ENCODE assay signal across 12 cellular contexts in genomic region chr12:131137836-131138637, GRCh38.
DNase-seq lines count a peak whose midpoint lies in the region; ATAC-seq and TF ChIP-seq lines count a peak whose summit lies in the region.
"Had no signal": no experiment of that assay in that cellular context is flagged by ENCODE, and none has a peak within 500 bp of the region (broad histone marks: within the 10 kb centered on the region; RNA-seq: fewer than 3 reads in every experiment).

No MANE protein-coding gene starts in this region.

- H4K91ac ChIP-seq in mesenchymal stem cell (ENCODE audit: low read length): peak overlapping the region; percentile 18

- H3K4me3 ChIP-seq in BE2C (ENCODE audit: low read depth, low read length): no peak overlapping the region
- no peak overlapping the region for H3K4me3 ChIP-seq in LNCaP clone FGC (ENCODE audit: low read depth, low read length)
- no peak overlapping the region for H3K4me3 ChIP-seq in mesenchymal stem cell (ENCODE audit: insufficient read depth in 1 of 2, low read depth in 1 of 2, low read length in 2 of 2)
- no peak overlapping the region for H3K4me3 ChIP-seq in Karpas-422 (ENCODE audit: low read length)

- H3K36me3 ChIP-seq in BE2C: no peaks in the 10 kb centered on the region
- no peaks in the 10 kb centered on the region for H3K36me3 ChIP-seq in mesenchymal stem cell (ENCODE audit: control insufficient read depth in 1 of 2, insufficient read depth in 2 of 2, low read depth in 1 of 2, low read length in 2 of 2)
- H3K36me3 ChIP-seq in Karpas-422 (ENCODE audit: insufficient read depth, low read length): no peaks in the 10 kb centered on the region

- no peaks in the 10 kb centered on the region for H4K20me1 ChIP-seq in Karpas-422 (ENCODE audit: insufficient read depth, low read depth, low read length)

- H3K27me3 ChIP-seq in BE2C: no peaks in the 10 kb centered on the region
- H3K27me3 ChIP-seq in mesenchymal stem cell (ENCODE audit: control insufficient read depth in 1 of 2, insufficient read depth in 1 of 2, low read length in 2 of 2): peaks cover 0 to 4% of the 10 kb centered on the region in 2 experiments
- no peaks in the 10 kb centered on the region for H3K27me3 ChIP-seq in Karpas-422 (ENCODE audit: low read length)

- H3K14ac ChIP-seq in mesenchymal stem cell (ENCODE audit: low read length in 2 of 2): no peak overlapping the region

- H2BK15ac ChIP-seq in mesenchymal stem cell (ENCODE audit: low read depth, poor library complexity, severe bottlenecking): no peak overlapping the region

- no peaks in the 10 kb centered on the region for H3K9me2 ChIP-seq in Karpas-422 (replicated peaks; ENCODE audit: insufficient read depth, low read length)

- no peak overlapping the region for H4K8ac ChIP-seq in mesenchymal stem cell (ENCODE audit: low read length)

- no peak overlapping the region for H2BK12ac ChIP-seq in mesenchymal stem cell (ENCODE audit: low read length in 2 of 2)

- ATAC-seq in activated T-cell treated with anti-CD3 and anti-CD28 coated beads, Interleukin-2, amount 50 U/mL, for 4 hours: no peak
- ATAC-seq in naive thymus-derived CD8-positive, alpha-beta T cell: no peak

- H3K27me3 Mint-ChIP-seq in activated T-cell treated with anti-CD3 and anti-CD28 coated beads, Interleukin-2, amount 50 U/mL, for 4 hours (ENCODE audit: low read depth): peaks cover 2% of the 10 kb centered on the region
- H3K27me3 Mint-ChIP-seq in naive thymus-derived CD8-positive, alpha-beta T cell: peaks cover 0 to 6% (median 0%) of the 10 kb centered on the region in 5 donors
- H3K27me3 Mint-ChIP-seq: activated naive CD4-positive, alpha-beta T cell treated with anti-CD3 and anti-CD28 coated beads, Interleukin-2, amount 50 U/mL, for 24 hours had no signal

- no peaks in the 10 kb centered on the region for H3K36me3 Mint-ChIP-seq in activated T-cell treated with anti-CD3 and anti-CD28 coated beads, Interleukin-2, amount 50 U/mL, for 4 hours (ENCODE audit: insufficient read depth)
- H3K36me3 Mint-ChIP-seq in naive thymus-derived CD8-positive, alpha-beta T cell: no peaks in the 10 kb centered on the region
- H3K36me3 Mint-ChIP-seq: activated naive CD4-positive, alpha-beta T cell treated with anti-CD3 and anti-CD28 coated beads, Interleukin-2, amount 50 U/mL, for 24 hours; mesothelial cell of epicardium had no signal

- DNase-seq in BE2C (peak; percentile 54), LNCaP clone FGC (ENCODE audit: low read depth) (no peak), dermis microvascular lymphatic vessel endothelial cell (ENCODE audit: low read depth in 2 of 2) (peak; percentile 12 to 59), mesenchymal stem cell (no peak), putamen (ENCODE audit: low spot score) (no peak), Karpas-422 (no peak)
- no peak for DNase-seq in activated T-cell treated with anti-CD3 and anti-CD28 coated beads, Interleukin-2, amount 50 U/mL, for 4 hours
- no peak for DNase-seq in naive thymus-derived CD8-positive, alpha-beta T cell
- DNase-seq: activated CD4-positive, alpha-beta T cell treated with anti-CD3 and anti-CD28 coated beads, Interleukin-2, amount 50 U/mL, for 4 hours; NCI-H524 had no signal

- H2AFZ ChIP-seq in mesenchymal stem cell (ENCODE audit: low read depth, low read length) (no peak overlapping the region), Karpas-422 (ENCODE audit: low read length) (no peak overlapping the region)

- TF ChIP-seq CTCF in BE2C (IDR thresholded peaks at IDR 0.05; ENCODE audit: low read depth, low read length) (peak; percentile 41), LNCaP clone FGC (IDR thresholded peaks at IDR 0.05; ENCODE audit: control insufficient read depth, extremely low read depth, insufficient read depth) (peak; percentile 40)

- H3K9ac ChIP-seq in mesenchymal stem cell (ENCODE audit: low read length) (no peak overlapping the region), Karpas-422 (ENCODE audit: low read length) (no peak overlapping the region)

- POLR2A ChIA-PET in naive thymus-derived CD8-positive, alpha-beta T cell (lab: Charles Lee): no interaction called here

- no peaks in the 10 kb centered on the region for H3K79me2 ChIP-seq in Karpas-422 (ENCODE audit: low read length)

- H2BK5ac ChIP-seq in mesenchymal stem cell (ENCODE audit: low read depth, low read length, poor library complexity, severe bottlenecking): no peak overlapping the region

- H3K4ac ChIP-seq in mesenchymal stem cell (ENCODE audit: low read depth in 1 of 2, low read length in 2 of 2): no peak overlapping the region

- no peaks in the 10 kb centered on the region for H3K4me1 Mint-ChIP-seq in activated T-cell treated with anti-CD3 and anti-CD28 coated beads, Interleukin-2, amount 50 U/mL, for 4 hours (ENCODE audit: low read depth)
- peaks cover 0 to 3% (median under 1%) of the 10 kb centered on the region in 4 donors for H3K4me1 Mint-ChIP-seq in naive thymus-derived CD8-positive, alpha-beta T cell
- H3K4me1 Mint-ChIP-seq: activated naive CD4-positive, alpha-beta T cell treated with anti-CD3 and anti-CD28 coated beads, Interleukin-2, amount 50 U/mL, for 24 hours; mesothelial cell of epicardium had no signal

- H3K9me3 ChIP-seq in BE2C: no peaks in the 10 kb centered on the region
- H3K9me3 ChIP-seq in mesenchymal stem cell (ENCODE audit: control insufficient read depth, low read length): no peaks in the 10 kb centered on the region
- no peaks in the 10 kb centered on the region for H3K9me3 ChIP-seq in Karpas-422 (ENCODE audit: low read length)

- H3K79me1 ChIP-seq in mesenchymal stem cell (replicated peaks; ENCODE audit: low read length, poor library complexity, severe bottlenecking): no peaks in the 10 kb centered on the region

- no peak overlapping the region for H2BK120ac ChIP-seq in mesenchymal stem cell (ENCODE audit: low read depth, low read length)

- 85% methylated on average over 28 of the region's 28 CpGs for whole genome bisulfite sequencing in mesenchymal stem cell

- no peaks in the 10 kb centered on the region for H3K9me3 Mint-ChIP-seq in activated T-cell treated with anti-CD3 and anti-CD28 coated beads, Interleukin-2, amount 50 U/mL, for 4 hours
- no peaks in the 10 kb centered on the region for H3K9me3 Mint-ChIP-seq in naive thymus-derived CD8-positive, alpha-beta T cell
- H3K9me3 Mint-ChIP-seq: activated naive CD4-positive, alpha-beta T cell treated with anti-CD3 and anti-CD28 coated beads, Interleukin-2, amount 50 U/mL, for 24 hours; mesothelial cell of epicardium had no signal

- H3K4me1 ChIP-seq in BE2C (no peaks in the 10 kb centered on the region; the same call in 1 of the 2 replicates), mesenchymal stem cell (ENCODE audit: control insufficient read depth, insufficient read depth, low read depth, low read length) (no peaks in the 10 kb centered on the region), Karpas-422 (ENCODE audit: low read length) (no peaks in the 10 kb centered on the region)

- H3K27ac Mint-ChIP-seq in naive thymus-derived CD8-positive, alpha-beta T cell: peak overlapping the region in 1 of 10 donors; percentile 55
- H3K27ac Mint-ChIP-seq: activated naive CD4-positive, alpha-beta T cell treated with anti-CD3 and anti-CD28 coated beads, Interleukin-2, amount 50 U/mL, for 24 hours; mesothelial cell of epicardium had no signal

- H2AK5ac ChIP-seq in mesenchymal stem cell (ENCODE audit: low read length, severe bottlenecking): no peak overlapping the region

- H3K23ac ChIP-seq in mesenchymal stem cell (ENCODE audit: low read length in 2 of 2): no peak overlapping the region

- H3K27ac ChIP-seq in mesenchymal stem cell (ENCODE audit: low read length, poor library complexity, severe bottlenecking): no peak overlapping the region
- no peak overlapping the region for H3K27ac ChIP-seq in Karpas-422 (ENCODE audit: low read length)

- no peak overlapping the region for H3K4me2 ChIP-seq in mesenchymal stem cell (ENCODE audit: low read length, poor library complexity, severe bottlenecking)
- H3K4me2 ChIP-seq in Karpas-422 (ENCODE audit: low read depth, low read length, poor library complexity, severe bottlenecking): no peak overlapping the region

- no peak overlapping the region for H3K18ac ChIP-seq in mesenchymal stem cell (ENCODE audit: low read depth in 1 of 2, low read length in 2 of 2)

- no peak overlapping the region for H3K4me3 Mint-ChIP-seq in activated T-cell treated with anti-CD3 and anti-CD28 coated beads, Interleukin-2, amount 50 U/mL, for 4 hours
- H3K4me3 Mint-ChIP-seq in naive thymus-derived CD8-positive, alpha-beta T cell: no peak overlapping the region
- H3K4me3 Mint-ChIP-seq: activated naive CD4-positive, alpha-beta T cell treated with anti-CD3 and anti-CD28 coated beads, Interleukin-2, amount 50 U/mL, for 24 hours; mesothelial cell of epicardium had no signal

Comparison
In these comparisons a context has a peak if more than half of its experiments do, and no peak if none do; other contexts are left out.
1. DNase-seq: peak in BE2C (single experiment) and dermis microvascular lymphatic vessel endothelial cell (2 of 2); none in LNCaP clone FGC (single experiment), mesenchymal stem cell (single experiment), activated T-cell treated with anti-CD3 and anti-CD28 coated beads, Interleukin-2, amount 50 U/mL, for 4 hours (single experiment), putamen (single experiment), naive thymus-derived CD8-positive, alpha-beta T cell (0 of 10) and Karpas-422 (single experiment).